34 cellular contexts compared by ENCODE assay signal in the genomic region with DNA sequence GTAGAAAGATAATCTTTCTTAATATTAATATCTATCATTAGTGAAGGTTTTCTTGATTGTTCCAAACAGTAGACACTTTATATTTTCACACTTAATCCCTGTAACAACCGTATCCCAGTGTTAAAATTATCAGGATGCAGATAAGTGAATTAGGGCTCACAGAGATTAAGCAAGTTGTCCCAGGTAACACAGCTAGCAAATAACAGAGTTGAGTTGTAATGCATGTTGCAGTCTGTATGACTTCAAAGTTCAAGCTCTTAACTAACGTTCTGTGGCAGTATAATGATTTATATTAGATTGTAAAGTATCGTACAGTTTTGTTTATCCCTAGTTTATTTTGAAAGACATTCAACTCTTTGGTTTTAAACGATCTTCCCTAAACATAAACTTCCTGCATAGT.
"Had no signal": no experiment of that assay in that cellular context is flagged by ENCODE, and none has a peak within 500 bp of the region (broad histone marks: within the 10 kb centered on the region; RNA-seq: fewer than 3 reads in every experiment).

No MANE protein-coding gene starts in this region.

- H3K4me3 ChIP-seq: MG63 had no signal

- H3K27me3 ChIP-seq: MG63 had no signal

- H3K4me2 ChIP-seq: KMS-11 had no signal

- H3K9me3 ChIP-seq: MG63 had no signal

- DNase-seq: Karpas-422, Kasumi-1, MG63, MM.1S, MV-4-11, NCI-H1048, NCI-H1092, NCI-H1092 treated with DMSO at 0.1 percent for 48 hours, NCI-H1105, NCI-H1105 treated with DMSO at 0.1 percent for 48 hours, NCI-H1417, NCI-H1417 treated with DMSO at 0.1 percent for 48 hours, NCI-H1436, NCI-H1436 treated with DMSO at 0.1 percent for 48 hours, NCI-H146, NCI-H1694, NCI-H1694 treated with DMSO at 0.1 percent for 48 hours, NCI-H187, NCI-H187 treated with DMSO at 0.1 percent for 48 hours, NCI-H1930, NCI-H2029, NCI-H2029 treated with DMSO at 0.1 percent for 48 hours, NCI-H2081, NCI-H2081 treated with DMSO at 0.1 percent for 48 hours, NCI-H2107, NCI-H2171, NCI-H2171 treated with DMSO at 0.1 percent for 48 hours, NCI-H2227 treated with DMSO at 0.1 percent for 48 hours, NCI-H226, NCI-H345, NCI-H446, NCI-H446 treated with DMSO at 0.1 percent for 48 hours, NCI-H510A had no signal

- H3K9ac ChIP-seq: KMS-11 had no signal

- H3K27ac ChIP-seq: KMS-11 had no signal

- H3K36me3 ChIP-seq: MG63 had no signal
